Comparison of ENCODE assay signal across 8 cellular contexts in genomic region chr11:131674051-131674755, GRCh38.
DNase-seq lines count a peak whose midpoint lies in the region; TF ChIP-seq lines count a peak whose summit lies in the region.

No MANE protein-coding gene starts in this region.

- TF ChIP-seq CTCF in endodermal cell (conservative IDR thresholded peaks at IDR 0.05): peak; percentile 99
- peak; percentile 70 to 93 (median 82) for TF ChIP-seq CTCF in testis (IDR thresholded peaks at IDR 0.05)

- no peak overlapping the region for H2AFZ ChIP-seq in Karpas-422 (ENCODE audit: low read length)
- H2AFZ ChIP-seq in mesenchymal stem cell (ENCODE audit: low read depth, low read length): no peak overlapping the region

- peak; percentile 12 for DNase-seq in activated naive CD4-positive, alpha-beta T cell treated with Interleukin-2 at 50 U/mL for 16 hours
- no peak for DNase-seq in activated naive CD4-positive, alpha-beta T cell (lab: John Stamatoyannopoulos, UW)
- DNase-seq in GOT3 (lab: John Stamatoyannopoulos, UW) (peak; percentile 33), Karpas-422 (peak; percentile 69), T1000 (lab: John Stamatoyannopoulos, UW) (peak; percentile 14), endodermal cell (peak; percentile 94), mesenchymal stem cell (peak; percentile 68), testis (peak; percentile 81)

- no peak overlapping the region for H3K18ac ChIP-seq in mesenchymal stem cell (ENCODE audit: low read depth in 1 of 2, low read length in 2 of 2)

- intact Hi-C loops in testis (cut with DNase I; ENCODE audit: low total_unique reads): no loop called here

- H2BK5ac ChIP-seq in mesenchymal stem cell (ENCODE audit: low read depth, low read length, poor library complexity, severe bottlenecking): no peak overlapping the region

- H3K4me1 ChIP-seq in Karpas-422 (ENCODE audit: low read length) (no peaks in the 10 kb centered on the region), endodermal cell (ENCODE audit: control insufficient read depth, insufficient read depth, low read length) (peaks cover 4% of the 10 kb centered on the region), mesenchymal stem cell (ENCODE audit: control insufficient read depth, insufficient read depth, low read depth, low read length) (peaks cover 2% of the 10 kb centered on the region), testis (no peaks in the 10 kb centered on the region)

- H3K4ac ChIP-seq in mesenchymal stem cell (ENCODE audit: low read depth in 1 of 2, low read length in 2 of 2): no peak overlapping the region

- H3K27me3 ChIP-seq in Karpas-422 (ENCODE audit: low read length) (no peaks in the 10 kb centered on the region), endodermal cell (ENCODE audit: control insufficient read depth, insufficient read depth, low read length, poor library complexity, severe bottlenecking) (peaks cover 4% of the 10 kb centered on the region), mesenchymal stem cell (ENCODE audit: control insufficient read depth in 1 of 2, insufficient read depth in 1 of 2, low read length in 2 of 2) (peaks cover 2 to 26% of the 10 kb centered on the region in 2 experiments), testis (no peaks in the 10 kb centered on the region)

- no peak overlapping the region for H3K4me3 ChIP-seq in Karpas-422 (ENCODE audit: low read length)
- H3K4me3 ChIP-seq in endodermal cell (ENCODE audit: low read length): no peak overlapping the region
- H3K4me3 ChIP-seq in mesenchymal stem cell (ENCODE audit: insufficient read depth in 1 of 2, low read depth in 1 of 2, low read length in 2 of 2): no peak overlapping the region
- H3K4me3 ChIP-seq in testis: no peak overlapping the region

- no peaks in the 10 kb centered on the region for H3K9me2 ChIP-seq in Karpas-422 (replicated peaks; ENCODE audit: insufficient read depth, low read length)

- TF ChIP-seq POLR2A in testis (IDR thresholded peaks at IDR 0.05): no peak

- H3K27ac Mint-ChIP-seq in endodermal cell: no peak overlapping the region

- no peak overlapping the region for H2BK120ac ChIP-seq in mesenchymal stem cell (ENCODE audit: low read depth, low read length)

- no peak overlapping the region for H4K8ac ChIP-seq in mesenchymal stem cell (ENCODE audit: low read length)

- WGBS in endodermal cell (ENCODE audit: insufficient coverage in 1 of 2, insufficient read length in 1 of 2), 2 experiments: 40 to 59% methylated on average over 11 to 16 of the region's 16 CpGs
- 31% methylated on average over 15 of the region's 16 CpGs for WGBS in mesenchymal stem cell
- 25 to 26% methylated on average over 16 of the region's 16 CpGs for WGBS in testis, 2 donors

- H2AK5ac ChIP-seq in mesenchymal stem cell (ENCODE audit: low read length, severe bottlenecking): no peak overlapping the region

- H3K9me3 Mint-ChIP-seq in endodermal cell: no peaks in the 10 kb centered on the region

- peaks cover 8% of the 10 kb centered on the region for H3K27me3 Mint-ChIP-seq in endodermal cell (ENCODE audit: insufficient read depth)

- H3K9me3 ChIP-seq in Karpas-422 (ENCODE audit: low read length) (no peaks in the 10 kb centered on the region), endodermal cell (ENCODE audit: control insufficient read depth, low read length) (no peaks in the 10 kb centered on the region), mesenchymal stem cell (ENCODE audit: control insufficient read depth, low read length) (no peaks in the 10 kb centered on the region), testis (no peaks in the 10 kb centered on the region)

- H3K79me2 ChIP-seq in Karpas-422 (ENCODE audit: low read length): no peaks in the 10 kb centered on the region

- peaks cover 11% of the 10 kb centered on the region for H3K4me1 Mint-ChIP-seq in endodermal cell

- H3K14ac ChIP-seq in mesenchymal stem cell (ENCODE audit: low read length in 2 of 2): no peak overlapping the region

- no peaks in the 10 kb centered on the region for H3K36me3 ChIP-seq in Karpas-422 (ENCODE audit: insufficient read depth, low read length)
- H3K36me3 ChIP-seq in endodermal cell (ENCODE audit: control insufficient read depth, insufficient read depth, low read length): no peaks in the 10 kb centered on the region
- H3K36me3 ChIP-seq in mesenchymal stem cell (ENCODE audit: control insufficient read depth in 1 of 2, insufficient read depth in 2 of 2, low read depth in 1 of 2, low read length in 2 of 2): no peaks in the 10 kb centered on the region
- no peaks in the 10 kb centered on the region for H3K36me3 ChIP-seq in testis (ENCODE audit: low read depth, missing control alignments)

- H3K4me2 ChIP-seq in Karpas-422 (ENCODE audit: low read depth, low read length, poor library complexity, severe bottlenecking): no peak overlapping the region
- no peak overlapping the region for H3K4me2 ChIP-seq in mesenchymal stem cell (ENCODE audit: low read length, poor library complexity, severe bottlenecking)

- H3K23ac ChIP-seq in mesenchymal stem cell (ENCODE audit: low read length in 2 of 2): no peak overlapping the region

- H3K9ac ChIP-seq in Karpas-422 (ENCODE audit: low read length) (no peak overlapping the region), endodermal cell (ENCODE audit: extremely low read depth, low read length, poor library complexity, severe bottlenecking) (no peak overlapping the region), mesenchymal stem cell (ENCODE audit: low read length) (no peak overlapping the region)

- H3K36me3 Mint-ChIP-seq in endodermal cell (ENCODE audit: low read depth): no peaks in the 10 kb centered on the region

- no peaks in the 10 kb centered on the region for H4K20me1 ChIP-seq in Karpas-422 (ENCODE audit: insufficient read depth, low read depth, low read length)

- H4K91ac ChIP-seq in mesenchymal stem cell (ENCODE audit: low read length): no peak overlapping the region

- H3K79me1 ChIP-seq in mesenchymal stem cell (replicated peaks; ENCODE audit: low read length, poor library complexity, severe bottlenecking): no peaks in the 10 kb centered on the region

- no peak overlapping the region for H2BK12ac ChIP-seq in mesenchymal stem cell (ENCODE audit: low read length in 2 of 2)

- H2BK15ac ChIP-seq in mesenchymal stem cell (ENCODE audit: low read depth, poor library complexity, severe bottlenecking): no peak overlapping the region

- H3K27ac ChIP-seq in Karpas-422 (ENCODE audit: low read length) (no peak overlapping the region), endodermal cell (ENCODE audit: low read depth, low read length) (no peak overlapping the region), mesenchymal stem cell (ENCODE audit: low read length, poor library complexity, severe bottlenecking) (no peak overlapping the region), testis (no peak overlapping the region)

- no peak overlapping the region for H3K4me3 Mint-ChIP-seq in endodermal cell

Comparison
In these comparisons a context has a peak if more than half of its experiments do, and no peak if none do; other contexts are left out.
1. DNase-seq: peak in activated naive CD4-positive, alpha-beta T cell treated with Interleukin-2 at 50 U/mL for 16 hours (single experiment), GOT3 (single experiment), Karpas-422 (single experiment), T1000 (single experiment), endodermal cell (single experiment), mesenchymal stem cell (single experiment) and testis (single experiment); none in activated naive CD4-positive, alpha-beta T cell (0 of 4).